28 cellular contexts compared by ENCODE assay signal in the genomic region with DNA sequence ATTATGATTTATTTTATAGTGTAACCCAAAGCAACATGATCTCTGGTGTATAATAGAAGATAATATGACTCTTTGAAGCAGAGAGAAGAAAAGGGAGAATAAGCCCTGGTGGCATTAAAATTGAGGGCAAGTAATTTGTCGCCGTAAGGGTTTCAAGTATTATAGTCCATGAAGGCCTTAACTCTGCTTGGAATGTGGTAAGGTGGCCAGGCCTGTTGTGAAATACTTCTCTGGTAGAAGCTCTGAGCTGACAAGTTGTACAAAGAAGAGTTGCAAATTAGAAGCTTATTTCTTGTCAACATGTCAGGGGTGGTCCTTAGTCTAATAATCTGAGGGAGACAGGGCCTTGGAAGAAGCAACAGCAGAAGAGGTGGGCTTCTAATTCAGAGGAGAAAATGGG.
A peak's percentile ranks its signal among the peaks of the same experiment; 100 is the strongest.
DNase-seq lines count a peak whose midpoint lies in the region; ATAC-seq and TF ChIP-seq lines count a peak whose summit lies in the region.
"Had no signal": no experiment of that assay in that cellular context is flagged by ENCODE, and none has a peak within 500 bp of the region (broad histone marks: within the 10 kb centered on the region; RNA-seq: fewer than 3 reads in every experiment).

No MANE protein-coding gene starts in this region.

- BruUV-seq in mammary epithelial cell (replicated peaks; lab: Mats Ljungman, UMichigan): no TSS peak

- in situ Hi-C loops in mammary epithelial cell (cut with MboI; ENCODE audit: low sequenced_read_pairs in 2 of 2): no loop called here

- peak in 1 of 2 donors; percentile 45 for DNase-seq in breast epithelium (ENCODE audit: low spot score in 2 of 2)
- DNase-seq in mammary epithelial cell: no peak
- peak; percentile 31 for DNase-seq in fibroblast of pulmonary artery (ENCODE audit: low read depth)
- DNase-seq in prostate gland (ENCODE audit: low spot score): peak; percentile 10
- DNase-seq in posterior vena cava (ENCODE audit: low spot score): no peak
- no peak for DNase-seq in A172 (ENCODE audit: low spot score)
- DNase-seq in NCI-H2107 treated with DMSO at 0.1 percent for 48 hours (lab: John Stamatoyannopoulos, UW; ENCODE audit: unreplicated experiment): no peak
- DNase-seq: Caco-2; CD4-positive, alpha-beta memory T cell; DMS 273 treated with DMSO at 0.1 percent for 48 hours; DMS79 treated with DMSO at 0.1 percent for 48 hours; GM23248; H9; HFFc6; KBM-7; MM.1S; NCI-H1048; NCI-H1417 treated with DMSO at 0.1 percent for 48 hours; NCI-H187; NCI-H2107; NCI-H2227 treated with DMSO at 0.1 percent for 48 hours; NCI-H510A; PC-9; RPMI8226; SHP77 had no signal

- WGBS in mammary epithelial cell (ENCODE audit: low coverage, missing lambda C conversion rate): 7% methylated on average over 2 of the region's 2 CpGs
- 42% methylated on average over 2 of the region's 2 CpGs for WGBS in prostate gland

- H3K36me3 ChIP-seq in breast epithelium (no peaks in the 10 kb centered on the region), mammary epithelial cell (ENCODE audit: insufficient read depth, low read length) (no peaks in the 10 kb centered on the region), prostate gland (no peaks in the 10 kb centered on the region)
- H3K36me3 ChIP-seq: BLaER1 treated with 17β-estradiol and CSF1 and Interleukin-3, amounts not matched to agents 10 nM and 100 nM had no signal

- no peak overlapping the region for H3K4me2 ChIP-seq in mammary epithelial cell (ENCODE audit: insufficient read depth, low read depth, low read length)
- H3K4me2 ChIP-seq: BLaER1 treated with 17β-estradiol and CSF1 and Interleukin-3, amounts not matched to agents 10 nM and 100 nM; PC-9 had no signal

- H3K4me1 ChIP-seq in breast epithelium (no peaks in the 10 kb centered on the region), mammary epithelial cell (ENCODE audit: insufficient read depth, low read length) (no peaks in the 10 kb centered on the region), prostate gland (replicated peaks) (no peaks in the 10 kb centered on the region)
- H3K4me1 ChIP-seq: BLaER1 treated with 17β-estradiol and CSF1 and Interleukin-3, amounts not matched to agents 10 nM and 100 nM; Caco-2 had no signal

- H4K20me1 ChIP-seq in mammary epithelial cell (ENCODE audit: insufficient read depth, low read length): no peaks in the 10 kb centered on the region
- H4K20me1 ChIP-seq: BLaER1 treated with 17β-estradiol and CSF1 and Interleukin-3, amounts not matched to agents 10 nM and 100 nM had no signal

- ATAC-seq in HG03460 (IDR thresholded peaks at IDR 0.05; ENCODE audit: unreplicated experiment): no peak

- H3K79me2 ChIP-seq in mammary epithelial cell (ENCODE audit: insufficient read depth, low read length): no peaks in the 10 kb centered on the region

- H2AFZ ChIP-seq in mammary epithelial cell (ENCODE audit: low read depth, low read length): no peak overlapping the region
- H2AFZ ChIP-seq: GM23248, PC-9 had no signal

- H3K4me3 ChIP-seq in breast epithelium (no peak overlapping the region), mammary epithelial cell (replicated peaks in 1 of 3; ENCODE audit: insufficient read depth in 1 of 3, low read depth in 2 of 3, low read length in 3 of 3) (no peak overlapping the region), fibroblast of pulmonary artery (replicated peaks; ENCODE audit: low read depth, low read length) (no peak overlapping the region), prostate gland (no peak overlapping the region)
- H3K4me3 ChIP-seq: BLaER1 treated with 17β-estradiol and CSF1 and Interleukin-3, amounts not matched to agents 10 nM and 100 nM; GM23248; PC-9 had no signal

- CTCF ChIA-PET in mammary epithelial cell (lab: Charles Lee; ENCODE audit: low non-redundant PET): no interaction called here

- dilution Hi-C loops in mammary epithelial cell (cut with HindIII; ENCODE audit: low sequenced_read_pairs): no loop called here

- H3K9ac ChIP-seq in mammary epithelial cell (ENCODE audit: insufficient read depth, low read length): no peak overlapping the region
- H3K9ac ChIP-seq: BLaER1 treated with 17β-estradiol and CSF1 and Interleukin-3, amounts not matched to agents 10 nM and 100 nM; GM23248 had no signal

- H3K27ac ChIP-seq in breast epithelium: peak overlapping the region; percentile 26 to 49
- H3K27ac ChIP-seq in mammary epithelial cell (ENCODE audit: insufficient read depth, low read depth, low read length): no peak overlapping the region
- H3K27ac ChIP-seq in prostate gland: no peak overlapping the region
- H3K27ac ChIP-seq: 22Rv1; BLaER1 treated with 17β-estradiol and CSF1 and Interleukin-3, amounts not matched to agents 10 nM and 100 nM; GM23248; PC-9 had no signal

- H3K9me3 ChIP-seq in breast epithelium: no peaks in the 10 kb centered on the region
- H3K9me3 ChIP-seq in mammary epithelial cell (replicated peaks; ENCODE audit: insufficient read depth, low read length): no peaks in the 10 kb centered on the region
- H3K9me3 ChIP-seq in prostate gland: no peaks in the 10 kb centered on the region
- H3K9me3 ChIP-seq: BLaER1 treated with 17β-estradiol and CSF1 and Interleukin-3, amounts not matched to agents 10 nM and 100 nM; Caco-2 had no signal

- no peaks in the 10 kb centered on the region for H3K27me3 ChIP-seq in breast epithelium
- no peaks in the 10 kb centered on the region for H3K27me3 ChIP-seq in mammary epithelial cell (ENCODE audit: insufficient read depth, low read length)
- H3K27me3 ChIP-seq in prostate gland (replicated peaks; ENCODE audit: insufficient read depth): no peaks in the 10 kb centered on the region
- H3K27me3 ChIP-seq: BLaER1 treated with 17β-estradiol and CSF1 and Interleukin-3, amounts not matched to agents 10 nM and 100 nM had no signal

- TF ChIP-seq CTCF in breast epithelium (IDR thresholded peaks at IDR 0.05): no peak
- no peak for TF ChIP-seq CTCF in mammary epithelial cell (conservative IDR thresholded peaks at IDR 0.05 in 1 of 2, IDR thresholded peaks at IDR 0.05 in 1 of 2; ENCODE audit: extremely low read depth in 1 of 2, insufficient read depth in 1 of 2, low read depth in 1 of 2, low read length in 2 of 2)
- TF ChIP-seq CTCF in fibroblast of pulmonary artery (IDR thresholded peaks at IDR 0.05; ENCODE audit: low read length, missing control alignments): no peak
- no peak for TF ChIP-seq CTCF in prostate gland (IDR thresholded peaks at IDR 0.05)

- intact Hi-C loops in breast epithelium (cut with DNase I; ENCODE audit: low total_unique reads): no loop called here
- intact Hi-C loops in mammary epithelial cell (cut with micrococcal nuclease): no loop called here
- intact Hi-C loops in prostate gland (cut with DNase I): no loop called here
- intact Hi-C loops in posterior vena cava (cut with DNase I): no loop called here

- no peak for TF ChIP-seq POLR2A in breast epithelium (IDR thresholded peaks at IDR 0.05)
- TF ChIP-seq POLR2A in prostate gland (IDR thresholded peaks at IDR 0.05): no peak

Comparison
In these comparisons a context has a peak if more than half of its experiments do, and no peak if none do; other contexts are left out.
1. H3K27ac ChIP-seq: peak in breast epithelium (2 of 2); none in mammary epithelial cell (single experiment) and prostate gland (0 of 2).
2. DNase-seq: peak in fibroblast of pulmonary artery (single experiment) and prostate gland (single experiment); none in mammary epithelial cell (single experiment), posterior vena cava (single experiment), A172 (single experiment) and NCI-H2107 treated with DMSO at 0.1 percent for 48 hours (single experiment).